ENCODE assay signal across 8 cellular contexts in genomic region chr19:47391510-47392223, GRCh38. TPM values are rescaled to one million over a fixed set of nuclear protein-coding genes. Genes with fewer than 3 reads are reported as not detected.
A peak's percentile ranks its signal among the peaks of the same experiment; 100 is the strongest.
DNase-seq lines count a peak whose midpoint lies in the region; TF ChIP-seq lines count a peak whose summit lies in the region.

No MANE protein-coding gene starts in this region.

- 28 to 33% (median 28%) methylated on average over 15 of the region's 15 CpGs for WGBS in ovary, 3 donors
- 30 to 36% methylated on average over 15 of the region's 15 CpGs for WGBS in tibial nerve, 2 donors

- DNase-seq in DMS153 (lab: John Stamatoyannopoulos, UW) (peak; percentile 20), SIG-M5 treated with dmso at 0.1 percent for 504 hours (lab: John Stamatoyannopoulos, UW; ENCODE audit: unreplicated experiment) (peak; percentile 64), globus pallidus (ENCODE audit: low spot score) (peak; percentile 62), ovary (peak; percentile 46 to 74 (median 65)), tibial nerve (ENCODE audit: low spot score in 2 of 2) (peak; percentile 35 to 61), cortex of kidney (lab: John Stamatoyannopoulos, UW) (no peak)
- peak; percentile 62 for DNase-seq in activated effector memory CD4-positive, alpha-beta T cell treated with Interleukin-2 at 50 U/mL for 16 hours

- TF ChIP-seq CTCF in ovary (IDR thresholded peaks at IDR 0.05): peak in 2 of 3 donors; percentile 29 to 33
- peak; percentile 69 to 77 (median 75) for TF ChIP-seq CTCF in tibial nerve (IDR thresholded peaks at IDR 0.05)

- intact Hi-C loops in ovary (cut with DNase I): no loop called here

- H3K4me3 ChIP-seq in ovary (no peak overlapping the region), tibial nerve (no peak overlapping the region)

- no peaks in the 10 kb centered on the region for H3K36me3 ChIP-seq in ovary
- no peaks in the 10 kb centered on the region for H3K36me3 ChIP-seq in tibial nerve

- H3K27ac ChIP-seq in ovary (no peak overlapping the region), tibial nerve (no peak overlapping the region)

- no peaks in the 10 kb centered on the region for H3K27me3 ChIP-seq in ovary
- peaks cover 0 to 4% of the 10 kb centered on the region in 2 donors for H3K27me3 ChIP-seq in tibial nerve

- H3K4me1 ChIP-seq in ovary (ENCODE audit: insufficient read depth) (no peaks in the 10 kb centered on the region), tibial nerve (peaks cover 0 to 3% (median 0%) of the 10 kb centered on the region in 4 donors)

- H3K9me3 ChIP-seq in ovary (no peaks in the 10 kb centered on the region), tibial nerve (no peaks in the 10 kb centered on the region)

- peak; percentile 86 for TF ChIP-seq RAD21 in Ishikawa (IDR thresholded peaks at IDR 0.05; ENCODE audit: low read depth)

- TF ChIP-seq POLR2A in ovary (IDR thresholded peaks at IDR 0.05) (no peak), tibial nerve (IDR thresholded peaks at IDR 0.05) (no peak)

- TF ChIP-seq EP300 in Ishikawa (IDR thresholded peaks at IDR 0.05; ENCODE audit: borderline replicate concordance) (no peak), ovary (IDR thresholded peaks at IDR 0.05) (no peak), tibial nerve (IDR thresholded peaks at IDR 0.05) (no peak)

TF ChIP-seq in Ishikawa, 13 proteins besides CTCF, POLR2A, EP300 and RAD21:
- no peak for TF ChIP-seq CEBPB (IDR thresholded peaks at IDR 0.05)
- no peak for TF ChIP-seq USF1 (IDR thresholded peaks at IDR 0.05)
- no peak for TF ChIP-seq NFIC (IDR thresholded peaks at IDR 0.05)
- TF ChIP-seq CREB1 (IDR thresholded peaks at IDR 0.05; ENCODE audit: low read depth): no peak
- no peak for TF ChIP-seq MAX (IDR thresholded peaks at IDR 0.05)
- no peak for TF ChIP-seq FOXM1 (IDR thresholded peaks at IDR 0.05; ENCODE audit: borderline replicate concordance, low read depth)
- TF ChIP-seq TEAD4 (IDR thresholded peaks at IDR 0.05): no peak
- TF ChIP-seq EGR1 (IDR thresholded peaks at IDR 0.05): no peak
- TF ChIP-seq TAF1 (IDR thresholded peaks at IDR 0.05; ENCODE audit: low read depth): no peak
- TF ChIP-seq TCF12 (IDR thresholded peaks at IDR 0.05; ENCODE audit: low read depth): no peak
- TF ChIP-seq ZBTB7A (IDR thresholded peaks at IDR 0.05; ENCODE audit: low read depth): no peak
- TF ChIP-seq REST (IDR thresholded peaks at IDR 0.05; ENCODE audit: low read depth): no peak
- no peak for TF ChIP-seq YY1 (IDR thresholded peaks at IDR 0.05; ENCODE audit: low read depth)

RNA-seq across cellular contexts. Expression of gene MEIS3, which starts 27.7 kb away (rescaled TPM):
- total RNA-seq in ovary (10 to 100 TPM; 13.3 to 30.6 (median 18.7) TPM), tibial nerve (10 to 100 TPM; 11.5 to 30.8 (median 16.8) TPM)
- polyA plus RNA-seq in ovary: 10 to 100 TPM in 1 of 2 donors, 1 to 10 TPM in 1; 7.2 to 18.6 TPM

RNA-seq across cellular contexts. Expression of gene DHX34, which starts 42.6 kb away (rescaled TPM):
- 10 to 100 TPM; 14.1 to 21.3 (median 17.7) TPM for total RNA-seq in ovary
- 10 to 100 TPM in 1 of 2 donors, 1 to 10 TPM in 1; 2.6 to 13.9 TPM for polyA plus RNA-seq in ovary
- 10 to 100 TPM; 12.4 to 43.8 (median 13.9) TPM for total RNA-seq in tibial nerve

RNA-seq across cellular contexts. Expression of gene C5AR2, which starts 59.7 kb away (rescaled TPM):
- total RNA-seq in ovary: 1 to 10 TPM in 6 of 7 donors, under 1 TPM in 1; 0.51 to 3.9 (median 1.3) TPM
- 1 to 10 TPM in 1 of 2 donors, under 1 TPM in 1; 0.41 to 1.1 TPM for polyA plus RNA-seq in ovary
- 10 to 100 TPM in 1 of 4 donors, 1 to 10 TPM in 3; 1.5 to 11.0 (median 4.7) TPM for total RNA-seq in tibial nerve
